ENCODE assay signal across 3 cellular contexts in the genomic region with DNA sequence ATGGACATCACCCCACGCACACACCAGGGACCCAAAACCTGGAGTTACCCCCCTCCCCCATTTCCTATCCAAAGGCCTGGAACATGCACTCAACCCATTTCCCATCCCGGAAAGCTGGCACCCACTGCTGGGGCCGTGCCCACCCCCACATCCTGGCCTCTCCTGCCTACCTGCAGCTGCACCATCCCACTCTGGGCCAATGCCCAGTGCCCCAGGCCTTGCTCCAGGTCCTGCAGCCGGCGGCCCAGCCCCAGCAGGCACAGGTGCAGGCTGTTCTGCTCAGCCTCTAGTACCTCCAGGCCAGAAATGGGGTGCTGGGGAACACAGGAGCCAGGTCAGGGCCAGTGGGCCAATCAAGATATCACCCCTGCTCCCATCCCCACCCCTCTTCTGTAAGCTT.
TF ChIP-seq lines count a peak whose summit lies in the region.

No MANE protein-coding gene starts in this region.

TF ChIP-seq in HCT116, 20 proteins besides CTCF, POLR2A, EP300 and RAD21:
- no peak for TF ChIP-seq SIN3A (IDR thresholded peaks at IDR 0.05; ENCODE audit: low read depth)
TF ChIP-seq in HCT116: peak in this region for 0.

TF ChIP-seq in WTC11, 78 proteins besides CTCF, POLR2A, EP300 and RAD21:
- no peak for TF ChIP-seq FOXJ3 (CRISPR knock-in tag; IDR thresholded peaks at IDR 0.05; ENCODE audit: borderline replicate concordance)
- TF ChIP-seq, protein P1, sequence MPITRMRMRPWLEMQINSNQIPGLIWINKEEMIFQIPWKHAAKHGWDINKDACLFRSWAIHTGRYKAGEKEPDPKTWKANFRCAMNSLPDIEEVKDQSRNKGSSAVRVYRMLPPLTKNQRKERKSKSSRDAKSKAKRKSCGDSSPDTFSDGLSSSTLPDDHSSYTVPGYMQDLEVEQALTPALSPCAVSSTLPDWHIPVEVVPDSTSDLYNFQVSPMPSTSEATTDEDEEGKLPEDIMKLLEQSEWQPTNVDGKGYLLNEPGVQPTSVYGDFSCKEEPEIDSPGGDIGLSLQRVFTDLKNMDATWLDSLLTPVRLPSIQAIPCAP (CRISPR knock-in tag; IDR thresholded peaks at IDR 0.05) = no peak
- no peak for TF ChIP-seq FOXP1 (CRISPR knock-in tag; IDR thresholded peaks at IDR 0.05; ENCODE audit: borderline replicate concordance)

TF ChIP-seq in HepG2, 621 proteins besides CTCF, POLR2A, EP300 and RAD21:
- TF ChIP-seq, protein P2, sequence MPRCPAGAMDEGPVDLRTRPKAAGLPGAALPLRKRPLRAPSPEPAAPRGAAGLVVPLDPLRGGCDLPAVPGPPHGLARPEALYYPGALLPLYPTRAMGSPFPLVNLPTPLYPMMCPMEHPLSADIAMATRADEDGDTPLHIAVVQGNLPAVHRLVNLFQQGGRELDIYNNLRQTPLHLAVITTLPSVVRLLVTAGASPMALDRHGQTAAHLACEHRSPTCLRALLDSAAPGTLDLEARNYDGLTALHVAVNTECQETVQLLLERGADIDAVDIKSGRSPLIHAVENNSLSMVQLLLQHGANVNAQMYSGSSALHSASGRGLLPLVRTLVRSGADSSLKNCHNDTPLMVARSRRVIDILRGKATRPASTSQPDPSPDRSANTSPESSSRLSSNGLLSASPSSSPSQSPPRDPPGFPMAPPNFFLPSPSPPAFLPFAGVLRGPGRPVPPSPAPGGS (CRISPR knock-in tag; IDR thresholded peaks at IDR 0.05) = no peak
- TF ChIP-seq HNRNPL (IDR thresholded peaks at IDR 0.05; ENCODE audit: low read depth, low read length) (0 out of 2 replicates have a peak, but pooled peaks have one; percentile 35), ZNF124 (CRISPR knock-in tag; IDR thresholded peaks at IDR 0.05) (no peak), AGO1 (IDR thresholded peaks at IDR 0.05; ENCODE audit: low read depth, low read length, poor library complexity, severe bottlenecking) (peak; percentile 61), KDM5B (CRISPR knock-in tag; IDR thresholded peaks at IDR 0.05; ENCODE audit: borderline replicate concordance) (0 out of 2 replicates have a peak, but pooled peaks have one; percentile 33), PHF21A (CRISPR knock-in tag; IDR thresholded peaks at IDR 0.05) (no peak), PTBP1 (IDR thresholded peaks at IDR 0.05; ENCODE audit: low read depth, low read length, poor library complexity, severe bottlenecking) (no peak), POLR2AphosphoS5 (IDR thresholded peaks at IDR 0.05; ENCODE audit: low read depth, low read length) (no peak), ZNF430 (CRISPR knock-in tag; IDR thresholded peaks at IDR 0.05) (no peak), FOSL2 (CRISPR knock-in tag; IDR thresholded peaks at IDR 0.05) (no peak), BCL6 (CRISPR knock-in tag; IDR thresholded peaks at IDR 0.05) (no peak), TSC22D2 (CRISPR knock-in tag; IDR thresholded peaks at IDR 0.05; ENCODE audit: borderline replicate concordance) (no peak), NR2F1 (CRISPR knock-in tag; IDR thresholded peaks at IDR 0.05) (no peak), RFX5 (IDR thresholded peaks at IDR 0.05; ENCODE audit: low read depth, low read length) (no peak), FOXA1 (IDR thresholded peaks at IDR 0.05) (no peak), FOXA1 (CRISPR knock-in tag; IDR thresholded peaks at IDR 0.05) (no peak)
- TF ChIP-seq, protein P3, sequence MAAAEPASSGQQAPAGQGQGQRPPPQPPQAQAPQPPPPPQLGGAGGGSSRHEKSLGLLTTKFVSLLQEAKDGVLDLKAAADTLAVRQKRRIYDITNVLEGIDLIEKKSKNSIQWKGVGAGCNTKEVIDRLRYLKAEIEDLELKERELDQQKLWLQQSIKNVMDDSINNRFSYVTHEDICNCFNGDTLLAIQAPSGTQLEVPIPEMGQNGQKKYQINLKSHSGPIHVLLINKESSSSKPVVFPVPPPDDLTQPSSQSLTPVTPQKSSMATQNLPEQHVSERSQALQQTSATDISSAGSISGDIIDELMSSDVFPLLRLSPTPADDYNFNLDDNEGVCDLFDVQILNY (CRISPR knock-in tag; conservative IDR thresholded peaks at IDR 0.05) = no peak
- TF ChIP-seq, protein P4, sequence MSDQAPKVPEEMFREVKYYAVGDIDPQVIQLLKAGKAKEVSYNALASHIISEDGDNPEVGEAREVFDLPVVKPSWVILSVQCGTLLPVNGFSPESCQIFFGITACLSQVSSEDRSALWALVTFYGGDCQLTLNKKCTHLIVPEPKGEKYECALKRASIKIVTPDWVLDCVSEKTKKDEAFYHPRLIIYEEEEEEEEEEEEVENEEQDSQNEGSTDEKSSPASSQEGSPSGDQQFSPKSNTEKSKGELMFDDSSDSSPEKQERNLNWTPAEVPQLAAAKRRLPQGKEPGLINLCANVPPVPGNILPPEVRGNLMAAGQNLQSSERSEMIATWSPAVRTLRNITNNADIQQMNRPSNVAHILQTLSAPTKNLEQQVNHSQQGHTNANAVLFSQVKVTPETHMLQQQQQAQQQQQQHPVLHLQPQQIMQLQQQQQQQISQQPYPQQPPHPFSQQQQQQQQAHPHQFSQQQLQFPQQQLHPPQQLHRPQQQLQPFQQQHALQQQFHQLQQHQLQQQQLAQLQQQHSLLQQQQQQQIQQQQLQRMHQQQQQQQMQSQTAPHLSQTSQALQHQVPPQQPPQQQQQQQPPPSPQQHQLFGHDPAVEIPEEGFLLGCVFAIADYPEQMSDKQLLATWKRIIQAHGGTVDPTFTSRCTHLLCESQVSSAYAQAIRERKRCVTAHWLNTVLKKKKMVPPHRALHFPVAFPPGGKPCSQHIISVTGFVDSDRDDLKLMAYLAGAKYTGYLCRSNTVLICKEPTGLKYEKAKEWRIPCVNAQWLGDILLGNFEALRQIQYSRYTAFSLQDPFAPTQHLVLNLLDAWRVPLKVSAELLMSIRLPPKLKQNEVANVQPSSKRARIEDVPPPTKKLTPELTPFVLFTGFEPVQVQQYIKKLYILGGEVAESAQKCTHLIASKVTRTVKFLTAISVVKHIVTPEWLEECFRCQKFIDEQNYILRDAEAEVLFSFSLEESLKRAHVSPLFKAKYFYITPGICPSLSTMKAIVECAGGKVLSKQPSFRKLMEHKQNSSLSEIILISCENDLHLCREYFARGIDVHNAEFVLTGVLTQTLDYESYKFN (CRISPR knock-in tag; conservative IDR thresholded peaks at IDR 0.05) = no peak
- TF ChIP-seq, protein P5, sequence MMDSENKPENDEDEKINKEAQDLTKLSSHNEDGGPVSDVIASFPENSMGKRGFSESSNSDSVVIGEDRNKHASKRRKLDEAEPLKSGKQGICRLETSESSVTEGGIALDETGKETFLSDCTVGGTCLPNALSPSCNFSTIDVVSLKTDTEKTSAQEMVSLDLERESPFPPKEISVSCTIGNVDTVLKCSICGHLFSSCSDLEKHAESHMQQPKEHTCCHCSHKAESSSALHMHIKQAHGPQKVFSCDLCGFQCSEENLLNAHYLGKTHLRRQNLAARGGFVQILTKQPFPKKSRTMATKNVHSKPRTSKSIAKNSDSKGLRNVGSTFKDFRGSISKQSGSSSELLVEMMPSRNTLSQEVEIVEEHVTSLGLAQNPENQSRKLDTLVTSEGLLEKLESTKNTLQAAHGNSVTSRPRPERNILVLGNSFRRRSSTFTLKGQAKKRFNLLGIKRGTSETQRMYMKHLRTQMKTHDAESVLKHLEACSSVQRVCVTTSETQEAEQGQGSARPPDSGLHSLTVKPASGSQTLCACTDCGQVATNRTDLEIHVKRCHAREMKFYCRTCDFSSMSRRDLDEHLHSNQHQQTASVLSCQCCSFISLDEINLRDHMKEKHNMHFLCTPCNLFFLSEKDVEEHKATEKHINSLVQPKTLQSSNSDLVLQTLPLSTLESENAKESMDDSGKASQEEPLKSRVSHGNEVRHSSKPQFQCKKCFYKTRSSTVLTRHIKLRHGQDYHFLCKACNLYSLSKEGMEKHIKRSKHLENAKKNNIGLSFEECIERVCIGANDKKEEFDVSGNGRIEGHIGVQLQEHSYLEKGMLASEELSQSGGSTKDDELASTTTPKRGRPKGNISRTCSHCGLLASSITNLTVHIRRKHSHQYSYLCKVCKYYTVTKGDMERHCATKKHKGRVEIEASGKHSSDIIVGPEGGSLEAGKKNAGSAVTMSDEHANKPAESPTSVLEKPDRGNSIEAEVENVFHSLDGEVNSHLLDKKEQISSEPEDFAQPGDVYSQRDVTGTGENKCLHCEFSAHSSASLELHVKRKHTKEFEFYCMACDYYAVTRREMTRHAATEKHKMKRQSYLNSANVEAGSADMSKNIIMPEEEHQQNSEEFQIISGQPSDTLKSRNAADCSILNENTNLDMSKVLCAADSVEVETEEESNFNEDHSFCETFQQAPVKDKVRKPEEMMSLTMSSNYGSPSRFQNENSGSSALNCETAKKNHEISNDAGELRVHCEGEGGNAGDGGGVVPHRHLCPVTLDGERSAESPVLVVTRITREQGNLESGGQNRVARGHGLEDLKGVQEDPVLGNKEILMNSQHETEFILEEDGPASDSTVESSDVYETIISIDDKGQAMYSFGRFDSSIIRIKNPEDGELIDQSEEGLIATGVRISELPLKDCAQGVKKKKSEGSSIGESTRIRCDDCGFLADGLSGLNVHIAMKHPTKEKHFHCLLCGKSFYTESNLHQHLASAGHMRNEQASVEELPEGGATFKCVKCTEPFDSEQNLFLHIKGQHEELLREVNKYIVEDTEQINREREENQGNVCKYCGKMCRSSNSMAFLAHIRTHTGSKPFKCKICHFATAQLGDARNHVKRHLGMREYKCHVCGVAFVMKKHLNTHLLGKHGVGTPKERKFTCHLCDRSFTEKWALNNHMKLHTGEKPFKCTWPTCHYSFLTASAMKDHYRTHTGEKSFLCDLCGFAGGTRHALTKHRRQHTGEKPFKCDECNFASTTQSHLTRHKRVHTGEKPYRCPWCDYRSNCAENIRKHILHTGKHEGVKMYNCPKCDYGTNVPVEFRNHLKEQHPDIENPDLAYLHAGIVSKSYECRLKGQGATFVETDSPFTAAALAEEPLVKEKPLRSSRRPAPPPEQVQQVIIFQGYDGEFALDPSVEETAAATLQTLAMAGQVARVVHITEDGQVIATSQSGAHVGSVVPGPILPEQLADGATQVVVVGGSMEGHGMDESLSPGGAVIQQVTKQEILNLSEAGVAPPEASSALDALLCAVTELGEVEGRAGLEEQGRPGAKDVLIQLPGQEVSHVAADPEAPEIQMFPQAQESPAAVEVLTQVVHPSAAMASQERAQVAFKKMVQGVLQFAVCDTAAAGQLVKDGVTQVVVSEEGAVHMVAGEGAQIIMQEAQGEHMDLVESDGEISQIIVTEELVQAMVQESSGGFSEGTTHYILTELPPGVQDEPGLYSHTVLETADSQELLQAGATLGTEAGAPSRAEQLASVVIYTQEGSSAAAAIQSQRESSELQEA (CRISPR knock-in tag; IDR thresholded peaks at IDR 0.05; ENCODE audit: not compliant biosample characterization) = no peak
- TF ChIP-seq, protein P6, sequence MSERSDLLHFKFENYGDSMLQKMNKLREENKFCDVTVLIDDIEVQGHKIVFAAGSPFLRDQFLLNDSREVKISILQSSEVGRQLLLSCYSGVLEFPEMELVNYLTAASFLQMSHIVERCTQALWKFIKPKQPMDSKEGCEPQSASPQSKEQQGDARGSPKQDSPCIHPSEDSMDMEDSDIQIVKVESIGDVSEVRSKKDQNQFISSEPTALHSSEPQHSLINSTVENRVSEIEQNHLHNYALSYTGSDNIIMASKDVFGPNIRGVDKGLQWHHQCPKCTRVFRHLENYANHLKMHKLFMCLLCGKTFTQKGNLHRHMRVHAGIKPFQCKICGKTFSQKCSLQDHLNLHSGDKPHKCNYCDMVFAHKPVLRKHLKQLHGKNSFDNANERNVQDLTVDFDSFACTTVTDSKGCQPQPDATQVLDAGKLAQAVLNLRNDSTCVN (CRISPR knock-in tag; IDR thresholded peaks at IDR 0.05; ENCODE audit: borderline replicate concordance) = no peak
